ENCODE assay signal across 1 cellular context in the genomic region with DNA sequence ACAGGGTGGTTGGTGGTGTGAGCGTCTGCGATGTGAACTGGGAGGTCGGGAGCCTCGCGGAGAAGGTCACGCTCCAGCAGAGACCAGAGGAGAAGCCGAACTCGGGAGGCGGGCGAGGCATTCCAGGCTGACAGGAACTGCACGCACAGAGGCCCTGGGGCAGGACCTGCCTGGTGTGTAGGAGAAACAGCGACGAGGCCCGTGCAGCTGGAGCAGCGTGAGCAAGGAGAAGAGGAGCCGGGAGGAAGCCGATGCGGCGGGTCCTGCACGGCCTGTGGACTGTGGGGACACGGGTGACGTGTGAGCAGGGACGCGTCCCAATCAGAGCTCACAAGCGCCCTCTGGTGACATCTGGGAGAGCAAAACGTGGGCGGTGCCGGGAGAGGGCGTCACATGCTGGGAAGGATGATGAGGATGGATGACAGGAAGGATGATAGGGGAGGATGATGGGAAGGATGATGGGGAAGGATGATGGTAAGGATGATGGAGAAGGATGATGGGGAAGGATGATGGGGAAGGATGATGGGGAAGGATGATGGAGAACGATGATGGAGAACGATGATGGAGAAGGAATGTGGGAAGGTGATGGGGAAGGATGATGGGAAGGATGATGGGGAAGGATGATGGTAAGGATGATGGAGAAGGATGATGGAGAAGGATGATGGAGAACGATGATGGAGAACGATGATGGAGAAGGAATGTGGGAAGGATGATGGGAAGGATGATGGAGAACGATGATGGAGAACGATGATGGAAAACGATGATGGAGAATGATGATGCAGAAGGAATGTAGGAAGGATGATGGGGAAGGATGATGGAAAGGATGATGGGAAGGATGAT.
TF ChIP-seq lines count a peak whose summit lies in the region.

No MANE protein-coding gene starts in this region.

TF ChIP-seq in endothelial cell of umbilical vein, 7 proteins besides CTCF, POLR2A, EP300 and RAD21:
- TF ChIP-seq GATA2 (IDR thresholded peaks at IDR 0.05; ENCODE audit: insufficient read depth, insufficient read length, low read depth, low read length) (no peak), POLR2AphosphoS5 (IDR thresholded peaks at IDR 0.05; ENCODE audit: insufficient read depth, low read depth, low read length) (no peak), EZH2 (IDR thresholded peaks at IDR 0.05; ENCODE audit: borderline replicate concordance, low read depth, low read length, severe bottlenecking) (no peak), FOS (IDR thresholded peaks at IDR 0.05; ENCODE audit: borderline replicate concordance, insufficient read depth, low read length) (no peak), JUN (IDR thresholded peaks at IDR 0.05; ENCODE audit: borderline replicate concordance, insufficient read depth, insufficient read length, low read depth) (no peak), MYC (IDR thresholded peaks at IDR 0.05; ENCODE audit: low read depth, low read length) (no peak)
- TF ChIP-seq, protein P1, sequence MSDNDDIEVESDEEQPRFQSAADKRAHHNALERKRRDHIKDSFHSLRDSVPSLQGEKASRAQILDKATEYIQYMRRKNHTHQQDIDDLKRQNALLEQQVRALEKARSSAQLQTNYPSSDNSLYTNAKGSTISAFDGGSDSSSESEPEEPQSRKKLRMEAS (IDR thresholded peaks at IDR 0.05; ENCODE audit: insufficient read depth, insufficient read length): no peak
